ENCODE assay signal across 2 cellular contexts in the genomic region with DNA sequence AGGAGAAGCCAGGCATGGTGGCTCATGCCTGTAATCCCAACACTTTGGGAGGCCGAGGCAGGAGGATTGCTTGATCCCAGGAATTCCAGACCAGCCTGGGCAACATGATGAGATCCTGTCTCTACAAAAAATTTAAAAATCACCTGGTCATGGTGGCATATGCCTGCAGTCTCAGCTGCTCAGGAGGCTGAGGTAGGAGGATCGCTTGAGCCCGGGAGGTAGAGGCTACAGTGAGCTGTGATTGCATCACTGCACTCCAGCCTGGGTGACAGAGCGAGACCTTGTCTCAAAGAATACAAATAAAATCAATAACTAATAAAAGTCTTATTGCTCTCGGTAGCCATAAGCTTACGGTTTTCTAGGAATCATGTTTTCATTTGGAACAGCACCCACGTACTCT.
TF ChIP-seq lines count a peak whose summit lies in the region.
"Not testable (repeated sequence)": the region's sequence is repeated elsewhere in the genome, so short reads cannot be mapped to it uniquely, and the experiment has no call there.

No MANE protein-coding gene starts in this region.

TF ChIP-seq in K562, 482 proteins besides CTCF, POLR2A, EP300 and RAD21:
- TF ChIP-seq, protein P1, sequence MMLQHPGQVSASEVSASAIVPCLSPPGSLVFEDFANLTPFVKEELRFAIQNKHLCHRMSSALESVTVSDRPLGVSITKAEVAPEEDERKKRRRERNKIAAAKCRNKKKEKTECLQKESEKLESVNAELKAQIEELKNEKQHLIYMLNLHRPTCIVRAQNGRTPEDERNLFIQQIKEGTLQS (IDR thresholded peaks at IDR 0.05): peak; percentile 24; the same call in 1 of the 2 replicates
- TF ChIP-seq, protein P1 (CRISPR knock-in tag; conservative IDR thresholded peaks at IDR 0.05): not testable (repeated sequence)
TF ChIP-seq in K562: peak in this region for 1; not testable (repeated sequence) for 481.

TF ChIP-seq in HepG2, 621 proteins besides CTCF, POLR2A, EP300 and RAD21:
- TF ChIP-seq CEBPB (IDR thresholded peaks at IDR 0.05; ENCODE audit: borderline replicate concordance, low read depth, low read length): peak; percentile 7; the same call in 1 of the 2 replicates
- TF ChIP-seq, protein P2, sequence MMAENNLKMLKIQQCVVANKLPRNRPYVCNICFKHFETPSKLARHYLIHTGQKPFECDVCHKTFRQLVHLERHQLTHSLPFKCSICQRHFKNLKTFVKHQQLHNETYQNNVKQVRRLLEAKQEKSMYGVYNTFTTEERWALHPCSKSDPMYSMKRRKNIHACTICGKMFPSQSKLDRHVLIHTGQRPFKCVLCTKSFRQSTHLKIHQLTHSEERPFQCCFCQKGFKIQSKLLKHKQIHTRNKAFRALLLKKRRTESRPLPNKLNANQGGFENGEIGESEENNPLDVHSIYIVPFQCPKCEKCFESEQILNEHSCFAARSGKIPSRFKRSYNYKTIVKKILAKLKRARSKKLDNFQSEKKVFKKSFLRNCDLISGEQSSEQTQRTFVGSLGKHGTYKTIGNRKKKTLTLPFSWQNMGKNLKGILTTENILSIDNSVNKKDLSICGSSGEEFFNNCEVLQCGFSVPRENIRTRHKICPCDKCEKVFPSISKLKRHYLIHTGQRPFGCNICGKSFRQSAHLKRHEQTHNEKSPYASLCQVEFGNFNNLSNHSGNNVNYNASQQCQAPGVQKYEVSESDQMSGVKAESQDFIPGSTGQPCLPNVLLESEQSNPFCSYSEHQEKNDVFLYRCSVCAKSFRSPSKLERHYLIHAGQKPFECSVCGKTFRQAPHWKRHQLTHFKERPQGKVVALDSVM (CRISPR knock-in tag; IDR thresholded peaks at IDR 0.05): peak; percentile 93
